8 cellular contexts compared by ENCODE assay signal in the genomic region with DNA sequence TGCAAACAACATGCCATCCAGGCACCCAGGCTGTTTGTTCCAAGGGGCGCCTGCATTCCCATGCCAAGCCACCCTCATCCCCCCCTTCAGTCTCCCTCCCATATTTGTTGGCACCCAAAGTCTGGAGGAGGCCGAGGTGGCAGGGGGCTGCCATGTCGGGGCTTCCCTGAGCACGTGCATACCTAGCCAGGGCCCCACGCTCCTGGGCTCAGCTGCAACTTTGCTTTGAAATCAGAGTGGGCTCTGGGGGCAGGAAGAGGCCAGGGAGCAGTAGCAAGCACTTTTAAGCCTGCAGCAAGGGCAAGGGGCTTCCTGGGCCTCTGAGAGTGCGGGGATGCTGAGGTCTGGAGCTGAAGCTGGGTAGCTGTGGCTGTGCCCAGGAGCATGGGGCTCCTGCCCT.
"Had no signal": no experiment of that assay in that cellular context is flagged by ENCODE, and none has a peak within 500 bp of the region (broad histone marks: within the 10 kb centered on the region; RNA-seq: fewer than 3 reads in every experiment).

No MANE protein-coding gene starts in this region.

- ATAC-seq: GM12878 had no signal

- H3K4me3 ChIP-seq: GM12878 had no signal

- DNase-seq: GDM1, GF-D8 had no signal

- FAIRE-seq: G401.6, GM12878, GM12891, GM12892, GM18507, GM19239 had no signal
